Comparison of ENCODE assay signal across 25 cellular contexts in the genomic region with DNA sequence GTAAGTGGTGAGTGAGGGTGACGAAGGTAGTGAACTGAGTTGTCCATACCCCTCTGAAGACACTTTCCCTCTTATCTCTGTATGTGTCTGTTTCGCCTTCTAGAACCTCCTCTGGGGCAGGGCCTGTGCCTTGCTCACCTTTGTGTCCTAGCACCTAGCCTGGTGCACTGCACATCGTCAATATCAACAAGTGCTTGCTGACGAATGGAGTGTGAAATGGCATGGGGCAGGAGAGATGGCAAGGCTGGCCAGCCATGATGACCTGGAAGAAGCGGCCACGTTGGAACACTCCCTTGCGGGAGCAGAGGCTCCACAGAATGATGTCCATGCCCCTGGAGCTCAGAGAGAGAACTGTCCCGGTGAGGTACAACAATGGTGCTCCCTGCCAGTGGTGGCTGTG.
"Had no signal": no experiment of that assay in that cellular context is flagged by ENCODE, and none has a peak within 500 bp of the region (broad histone marks: within the 10 kb centered on the region; RNA-seq: fewer than 3 reads in every experiment).

No MANE protein-coding gene starts in this region.

- H3K9me3 ChIP-seq: right lobe of liver, uterus had no signal

- H3K27me3 ChIP-seq: right lobe of liver, uterus had no signal

- H3K36me3 ChIP-seq: right lobe of liver, uterus had no signal

- H3K27ac ChIP-seq: coronary artery, dorsolateral prefrontal cortex, right lobe of liver, uterus had no signal

- H3K4me1 Mint-ChIP-seq: naive thymus-derived CD4-positive, alpha-beta T cell; stimulated activated naive CD8-positive, alpha-beta T cell treated with anti-CD3 and anti-CD28 coated beads, Interleukin-15, amount 100 ng/mL, for 72 hours had no signal

- H3K4me3 Mint-ChIP-seq: activated naive CD8-positive, alpha-beta T cell; activated T-cell treated with anti-CD3 and anti-CD28 coated beads, Interleukin-2, amount 50 U/mL, for 72 hours; effector memory CD8-positive, alpha-beta T cell; naive thymus-derived CD4-positive, alpha-beta T cell; stimulated activated naive CD8-positive, alpha-beta T cell treated with anti-CD3 and anti-CD28 coated beads, Interleukin-15, amount 100 ng/mL, for 72 hours; type B pancreatic cell had no signal

- H3K27me3 Mint-ChIP-seq: activated naive CD8-positive, alpha-beta T cell; stimulated activated naive CD8-positive, alpha-beta T cell treated with anti-CD3 and anti-CD28 coated beads, Interleukin-15, amount 100 ng/mL, for 72 hours; type B pancreatic cell had no signal

- ATAC-seq: activated T-cell treated with anti-CD3 and anti-CD28 coated beads, Interleukin-2, amount 50 U/mL, for 72 hours; effector memory CD8-positive, alpha-beta T cell; esophagus mucosa; naive thymus-derived CD4-positive, alpha-beta T cell; right lobe of liver; stimulated activated naive CD8-positive, alpha-beta T cell treated with anti-CD3 and anti-CD28 coated beads, Interleukin-15, amount 100 ng/mL, for 72 hours had no signal

- H3K4me3 ChIP-seq: coronary artery, dorsolateral prefrontal cortex, right lobe of liver, uterus had no signal

- H3K9me3 Mint-ChIP-seq: activated T-cell treated with anti-CD3 and anti-CD28 coated beads, Interleukin-2, amount 50 U/mL, for 72 hours; effector memory CD8-positive, alpha-beta T cell; stimulated activated naive CD8-positive, alpha-beta T cell treated with anti-CD3 and anti-CD28 coated beads, Interleukin-15, amount 100 ng/mL, for 72 hours; type B pancreatic cell had no signal

- H3K27ac Mint-ChIP-seq: activated naive CD8-positive, alpha-beta T cell; activated T-cell treated with anti-CD3 and anti-CD28 coated beads, Interleukin-2, amount 50 U/mL, for 72 hours; effector memory CD8-positive, alpha-beta T cell; stimulated activated naive CD8-positive, alpha-beta T cell treated with anti-CD3 and anti-CD28 coated beads, Interleukin-15, amount 100 ng/mL, for 72 hours had no signal

- H3K4me1 ChIP-seq: uterus had no signal

- H3K36me3 Mint-ChIP-seq: activated naive CD8-positive, alpha-beta T cell; naive thymus-derived CD4-positive, alpha-beta T cell; type B pancreatic cell had no signal

- DNase-seq: activated CD4-positive, alpha-beta T cell treated with anti-CD3 and anti-CD28 coated beads for 4 hours; activated CD4-positive, alpha-beta T cell treated with anti-CD3 and anti-CD28 coated beads, Interleukin-2, amount 50 U/mL, for 4 hours; activated naive CD4-positive, alpha-beta T cell; activated T-cell treated with anti-CD3 and anti-CD28 coated beads for 4 hours; activated T-cell treated with anti-CD3 and anti-CD28 coated beads, Interleukin-2, amount 50 U/mL, for 72 hours; anterior cingulate cortex; dorsolateral prefrontal cortex; effector memory CD8-positive, alpha-beta T cell; foreskin fibroblast; head of caudate nucleus; hippocampal formation; left cardiac atrium; mammary epithelial cell; midbrain; naive thymus-derived CD4-positive, alpha-beta T cell; right lobe of liver; stimulated activated CD4-positive, alpha-beta T cell treated with anti-CD3 and anti-CD28 coated beads, Interleukin-4, amount 100 ng/mL, for 1 hour; stimulated activated naive CD8-positive, alpha-beta T cell treated with anti-CD3 and anti-CD28 coated beads, Interleukin-15, amount 100 ng/mL, for 72 hours; substantia nigra; T-helper 1 cell; uterus had no signal
